Comparison of ENCODE assay signal across 11 cellular contexts in genomic region chr4:114600066-114600552, GRCh38. TPM values are rescaled to one million over a fixed set of nuclear protein-coding genes. Genes with fewer than 3 reads are reported as not detected.
DNase-seq lines count a peak whose midpoint lies in the region; ATAC-seq and TF ChIP-seq lines count a peak whose summit lies in the region.
"Had no signal": no experiment of that assay in that cellular context is flagged by ENCODE, and none has a peak within 500 bp of the region (broad histone marks: within the 10 kb centered on the region; RNA-seq: fewer than 3 reads in every experiment).

No MANE protein-coding gene starts in this region.

- H3K36me3 Mint-ChIP-seq in activated naive CD4-positive, alpha-beta T cell treated with anti-CD3 and anti-CD28 coated beads for 36 hours (ENCODE audit: low read depth) = no peaks in the 10 kb centered on the region
- H3K36me3 Mint-ChIP-seq in type B pancreatic cell = no peaks in the 10 kb centered on the region
- H3K36me3 Mint-ChIP-seq: activated naive CD4-positive, alpha-beta T cell treated with anti-CD3 and anti-CD28 coated beads, Interleukin-2, amount 50 U/mL, for 24 hours had no signal

- no peak for DNase-seq in activated naive CD4-positive, alpha-beta T cell treated with anti-CD3 and anti-CD28 coated beads for 36 hours
- DNase-seq in activated naive CD4-positive, alpha-beta T cell treated with Interleukin-2 at 50 U/mL for 16 hours = no peak
- DNase-seq in lower lobe of right lung (no peak), type B pancreatic cell (ENCODE audit: extremely low spot score, unreplicated experiment) (no peak), GM19240 (ENCODE audit: insufficient read length, low spot score) (no peak), SKM-1 treated with dmso at 0.1 percent for 144 hours (lab: John Stamatoyannopoulos, UW; ENCODE audit: unreplicated experiment) (no peak)

- peak in 1 of 2 donors; percentile 13 for ATAC-seq in lower lobe of right lung
- ATAC-seq in HG03095 (IDR thresholded peaks at IDR 0.05; ENCODE audit: unreplicated experiment) = no peak

- no peaks in the 10 kb centered on the region for H3K9me3 ChIP-seq in lower lobe of right lung
- H3K9me3 ChIP-seq: SJSA1 had no signal

- no peaks in the 10 kb centered on the region for H3K36me3 ChIP-seq in lower lobe of right lung
- H3K36me3 ChIP-seq: SJSA1 had no signal

- H3K27me3 Mint-ChIP-seq in activated naive CD4-positive, alpha-beta T cell treated with anti-CD3 and anti-CD28 coated beads for 36 hours (ENCODE audit: low read depth) = peaks cover 40% of the 10 kb centered on the region
- H3K27me3 Mint-ChIP-seq in type B pancreatic cell = peaks cover 35% of the 10 kb centered on the region

- intact Hi-C loops in activated naive CD4-positive, alpha-beta T cell treated with anti-CD3 and anti-CD28 coated beads for 36 hours (cut with micrococcal nuclease) = no loop called here
- intact Hi-C loops in lower lobe of right lung (cut with DNase I) = no loop called here

- H3K4me1 Mint-ChIP-seq in activated naive CD4-positive, alpha-beta T cell treated with anti-CD3 and anti-CD28 coated beads for 36 hours (ENCODE audit: low read depth) = peaks cover 15% of the 10 kb centered on the region
- peaks cover 7% of the 10 kb centered on the region for H3K4me1 Mint-ChIP-seq in type B pancreatic cell (ENCODE audit: unreplicated experiment)

- peaks cover 6% of the 10 kb centered on the region for H3K4me1 ChIP-seq in lower lobe of right lung

- H3K27me3 ChIP-seq in lower lobe of right lung (ENCODE audit: low read depth) = peaks cover 29% of the 10 kb centered on the region

- TF ChIP-seq CTCF in lower lobe of right lung (IDR thresholded peaks at IDR 0.05) (no peak), type B pancreatic cell (conservative IDR thresholded peaks at IDR 0.05) (no peak)

- no peaks in the 10 kb centered on the region for H3K9me3 Mint-ChIP-seq in activated naive CD4-positive, alpha-beta T cell treated with anti-CD3 and anti-CD28 coated beads for 36 hours
- peaks cover 6% of the 10 kb centered on the region for H3K9me3 Mint-ChIP-seq in type B pancreatic cell
- H3K9me3 Mint-ChIP-seq: activated naive CD4-positive, alpha-beta T cell treated with anti-CD3 and anti-CD28 coated beads, Interleukin-2, amount 50 U/mL, for 24 hours had no signal

- no peak overlapping the region for H3K27ac Mint-ChIP-seq in activated naive CD4-positive, alpha-beta T cell treated with anti-CD3 and anti-CD28 coated beads for 36 hours
- H3K27ac Mint-ChIP-seq in type B pancreatic cell = peak overlapping the region; percentile 88
- H3K27ac Mint-ChIP-seq: activated naive CD4-positive, alpha-beta T cell treated with anti-CD3 and anti-CD28 coated beads, Interleukin-2, amount 50 U/mL, for 24 hours had no signal

- H3K27ac ChIP-seq in angular gyrus (ENCODE audit: low read depth, low read length) = peak overlapping the region; percentile 88
- no peak overlapping the region for H3K27ac ChIP-seq in lower lobe of right lung
- H3K27ac ChIP-seq: SJSA1 had no signal

- CTCF ChIA-PET in activated naive CD4-positive, alpha-beta T cell treated with anti-CD3 and anti-CD28 coated beads for 36 hours (lab: Charles Lee) = no interaction called here

- H3K4me3 ChIP-seq in lower lobe of right lung = peak overlapping the region; percentile 55
- H3K4me3 ChIP-seq: SJSA1 had no signal

- H3K4me3 Mint-ChIP-seq in activated naive CD4-positive, alpha-beta T cell treated with anti-CD3 and anti-CD28 coated beads for 36 hours = peak overlapping the region; percentile 28
- peak overlapping the region; percentile 91 for H3K4me3 Mint-ChIP-seq in type B pancreatic cell

RNA-seq across cellular contexts. Expression of gene UGT8, which starts 1.5 kb away (rescaled TPM):
- total RNA-seq in activated naive CD4-positive, alpha-beta T cell treated with anti-CD3 and anti-CD28 coated beads for 36 hours = not detected
- total RNA-seq in lower lobe of right lung = 1.2 TPM
- 13.5 and 14.2 TPM in 2 replicates for total RNA-seq in type B pancreatic cell (ENCODE audit: low replicate concordance)
- total RNA-seq: HT1080, SJSA1 had no signal
